ENCODE assay signal across 29 cellular contexts in the genomic region with DNA sequence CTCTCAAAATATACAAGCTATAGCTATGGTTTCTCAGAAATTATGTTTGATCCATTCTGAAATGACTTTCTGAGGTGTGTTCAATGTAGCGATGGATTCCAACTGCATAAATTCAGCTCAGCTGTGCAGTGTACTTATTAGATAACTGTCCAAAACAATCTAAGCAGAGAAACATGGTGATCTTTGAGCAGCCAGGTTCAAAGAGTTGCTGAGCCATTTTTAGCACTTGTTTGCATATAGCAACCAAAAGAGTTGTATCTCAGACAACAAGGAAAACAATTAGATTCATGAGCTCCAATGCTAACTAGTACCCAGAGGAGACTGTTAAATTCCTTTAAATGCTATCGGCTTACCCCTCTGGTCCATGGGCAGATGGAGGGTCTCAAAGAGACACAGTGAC. TPM values are rescaled to one million over a fixed set of nuclear protein-coding genes. Genes with fewer than 3 reads are reported as not detected.
DNase-seq lines count a peak whose midpoint lies in the region; ATAC-seq and TF ChIP-seq lines count a peak whose summit lies in the region.
"Had no signal": no experiment of that assay in that cellular context is flagged by ENCODE, and none has a peak within 500 bp of the region (broad histone marks: within the 10 kb centered on the region; RNA-seq: fewer than 3 reads in every experiment).

No MANE protein-coding gene starts in this region.

- H3K9ac ChIP-seq in Loucy (ENCODE audit: low read depth, low read length, poor library complexity, severe bottlenecking), result peak overlapping the region; percentile 53

- H3K4me2 ChIP-seq in Loucy (ENCODE audit: low read depth, low read length, poor library complexity, severe bottlenecking), result peak overlapping the region; percentile 45
- H3K4me2 ChIP-seq: smooth muscle cell had no signal

- ATAC-seq in GM18517 (IDR thresholded peaks at IDR 0.05; ENCODE audit: unreplicated experiment) (peak; percentile 41), GM21723 (IDR thresholded peaks at IDR 0.05; ENCODE audit: unreplicated experiment) (peak; percentile 44)
- ATAC-seq: gastroesophageal sphincter; Panc1; stimulated activated naive B cell treated with anti-CD40 and anti-IgM and Interleukin-4, amounts not matched to agents 10 μg/mL and 1 μg/mL and 100 μg/mL, for 72 hours had no signal

- H3K9me2 ChIP-seq in Loucy (replicated peaks; ENCODE audit: low read depth, low read length), result no peaks in the 10 kb centered on the region

- H3F3A ChIP-seq in Loucy (ENCODE audit: low read depth), result peaks cover 3% of the 10 kb centered on the region; the same call in 1 of the 2 replicates

- H3K36me3 ChIP-seq in Loucy (ENCODE audit: insufficient read depth, low read length) (peaks cover 14% of the 10 kb centered on the region; the same call in 1 of the 2 replicates), right atrium auricular region (no peaks in the 10 kb centered on the region)
- H3K36me3 ChIP-seq: WERI-Rb-1 had no signal

- no peak for TF ChIP-seq CTCF in Loucy (conservative IDR thresholded peaks at IDR 0.05; ENCODE audit: low read length)
- TF ChIP-seq CTCF in right atrium auricular region (IDR thresholded peaks at IDR 0.05), result no peak

- H2AFZ ChIP-seq in Loucy (ENCODE audit: low read length), result no peak overlapping the region

- H3K27ac ChIP-seq in right atrium auricular region, result peak overlapping the region; percentile 69 to 71
- H3K27ac ChIP-seq: coronary artery, gastroesophageal sphincter, vagina, WERI-Rb-1 had no signal

- peaks cover 31% of the 10 kb centered on the region for H3K4me1 ChIP-seq in Loucy (ENCODE audit: insufficient read depth, low read length, poor library complexity, severe bottlenecking)
- H3K4me1 ChIP-seq in right atrium auricular region, result peaks cover 0 to 39% of the 10 kb centered on the region in 2 donors
- H3K4me1 ChIP-seq: gastroesophageal sphincter had no signal

- H3K27me3 ChIP-seq in Loucy (ENCODE audit: insufficient read depth, low read length, poor library complexity, severe bottlenecking) (no peaks in the 10 kb centered on the region), right atrium auricular region (no peaks in the 10 kb centered on the region)
- H3K27me3 ChIP-seq: gastroesophageal sphincter, vagina had no signal

- no peaks in the 10 kb centered on the region for H4K20me1 ChIP-seq in Loucy (ENCODE audit: insufficient read depth, low read length, poor library complexity, severe bottlenecking)

- H3K9me3 ChIP-seq in Loucy (ENCODE audit: insufficient read depth, low read depth, low read length) (peaks cover 11% of the 10 kb centered on the region; the same call in 1 of the 2 replicates), right atrium auricular region (peaks cover 0 to 12% of the 10 kb centered on the region in 2 donors)

- DNase-seq in right atrium auricular region (ENCODE audit: low spot score), result no peak
- no peak for DNase-seq in NCI-H1092 (lab: John Stamatoyannopoulos, UW)
- DNase-seq in NCI-H1436 treated with DMSO at 0.1 percent for 48 hours (lab: John Stamatoyannopoulos, UW), result no peak
- DNase-seq in NCI-H510A treated with DMSO at 0.1 percent for 48 hours (lab: John Stamatoyannopoulos, UW), result no peak
- DNase-seq: activated CD4-positive, alpha-beta T cell treated with anti-CD3 and anti-CD28 coated beads, Interleukin-2, amount 50 U/mL, for 48 hours; activated naive CD4-positive, alpha-beta T cell treated with Interleukin-2 at 50 U/mL for 16 hours; activated T-cell treated with anti-CD3 and anti-CD28 coated beads for 4 hours; amniotic stem cell; CD4-positive, alpha-beta memory T cell; DMS 273 treated with DMSO at 0.1 percent for 48 hours; GDM1; kidney; mammary epithelial cell; NCI-H1092 treated with DMSO at 0.1 percent for 48 hours; NCI-H2107; NCI-H510A; nucleus accumbens; stimulated activated naive B cell treated with anti-CD40 and anti-IgM and Interleukin-4, amounts not matched to agents 10 μg/mL and 1 μg/mL and 100 μg/mL, for 72 hours; WERI-Rb-1 had no signal

- no peaks in the 10 kb centered on the region for H3K79me2 ChIP-seq in Loucy (ENCODE audit: insufficient read depth, low read length)

- H3K4me3 ChIP-seq in Loucy (ENCODE audit: low read length, poor library complexity, severe bottlenecking) (no peak overlapping the region), right atrium auricular region (no peak overlapping the region)
- H3K4me3 ChIP-seq: coronary artery, gastroesophageal sphincter, smooth muscle cell, vagina had no signal

RNA-seq across cellular contexts. Expression of a gene that starts 15.9 kb away (rescaled TPM):
- total RNA-seq in right atrium auricular region, result 100 to 1,000 TPM; 192 to 653 TPM
- total RNA-seq: bronchial epithelial cell, H4 had no signal

RNA-seq across cellular contexts. Expression of a gene that starts 41.3 kb away (rescaled TPM):
- 10 to 100 TPM; 41.6 to 50.9 TPM for total RNA-seq in right atrium auricular region
